Comparison of ENCODE assay signal across 9 cellular contexts in the genomic region with DNA sequence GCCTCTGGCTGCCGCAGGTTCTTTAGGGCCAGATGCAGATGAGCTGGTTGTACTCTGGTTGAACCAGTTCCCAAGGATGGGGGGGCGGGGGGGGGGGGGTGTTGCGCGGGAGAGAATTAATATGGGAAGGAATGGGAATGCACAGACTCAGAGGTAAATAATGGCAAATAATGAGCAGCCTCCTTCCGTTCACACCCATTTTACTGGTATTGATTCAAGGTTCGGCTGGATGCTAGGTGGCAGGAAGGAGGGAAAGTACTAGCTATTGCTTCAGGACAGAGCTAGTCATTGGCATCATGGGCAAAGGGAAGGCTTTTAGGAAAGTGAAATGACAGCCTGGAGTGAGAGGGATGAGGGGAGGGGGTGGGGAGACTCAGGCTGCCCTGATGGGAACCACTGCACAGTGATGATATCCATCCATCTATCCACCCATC. TPM values are rescaled to one million over a fixed set of nuclear protein-coding genes. Genes with fewer than 3 reads are reported as not detected.
DNase-seq lines count a peak whose midpoint lies in the region; ATAC-seq, FAIRE-seq and TF ChIP-seq lines count a peak whose summit lies in the region.
"Had no signal": no experiment of that assay in that cellular context is flagged by ENCODE, and none has a peak within 500 bp of the region (broad histone marks: within the 10 kb centered on the region; RNA-seq: fewer than 3 reads in every experiment).

Gene VSTM5, minus strand, starts transcription at position 34 of the 434 bp plus-strand sequence. CDS start 116 bp downstream, outside the sequence.

- TF ChIP-seq RAD21 in K562 (CRISPR knock-in tag; conservative IDR thresholded peaks at IDR 0.05 in 1 of 2, IDR thresholded peaks at IDR 0.05 in 1 of 2): no peak

- TF ChIP-seq POLR2A in K562 (conservative IDR thresholded peaks at IDR 0.05) (no peak), GM12892 (IDR thresholded peaks at IDR 0.05; ENCODE audit: low read depth, low read length) (no peak)

- peak within 1 kb of the TSS; percentile 61 for H3K9ac ChIP-seq in HUES64 (ENCODE audit: low read depth, low read length)
- peak within 1 kb of the TSS in 1 of 2 experiments; percentile 70; a peak in 2 of 4 replicates for H3K9ac ChIP-seq in K562 (ENCODE audit: insufficient read depth in 1 of 2, low read depth in 2 of 2, low read length in 2 of 2)

- H3K4me1 ChIP-seq in HUES64 (ENCODE audit: insufficient read depth, low read length): peaks cover 8% of the 10 kb centered on the region
- H3K4me1 ChIP-seq in K562 (replicated peaks in 1 of 2; ENCODE audit: control insufficient read depth in 2 of 2, insufficient read depth in 2 of 2, low read length in 2 of 2): peaks cover 4 to 10% of the 10 kb centered on the region in 2 experiments; a peak in 2 of 5 replicates

- FAIRE-seq in K562 (lab: Jason Lieb, UNC) (no peak), GM12892 (lab: Jason Lieb, UNC) (no peak)

- ATAC-seq in K562: no peak
- ATAC-seq in left colon: peak; percentile 72

- DNase-seq in K562 (ENCODE audit: extremely low read depth in 1 of 4, low spot score in 3 of 4) (no peak), left colon (no peak), GM12892 (ENCODE audit: insufficient read length) (no peak), T-helper 1 cell (no peak), NCI-H187 treated with DMSO at 0.1 percent for 48 hours (lab: John Stamatoyannopoulos, UW) (no peak)
- DNase-seq: natural killer cell, NCI-H1694 had no signal

- POLR2A ChIA-PET in K562 (lab: Yijun Ruan, JAX): interaction anchor here (0.5 to 1.2 kb wide), 3 partner anchors 9 to 110 kb away, joined by 3 to 4 read pairs (median 3); no protein-coding TSS in a partner anchor

- H3K27me3 ChIP-seq in HUES64 (ENCODE audit: insufficient read depth, low read length): peaks cover 6% of the 10 kb centered on the region
- peaks cover 5 to 38% of the 10 kb centered on the region in 2 experiments; a peak in 3 of 5 replicates for H3K27me3 ChIP-seq in K562 (ENCODE audit: control insufficient read depth in 2 of 2, insufficient read depth in 2 of 2, low read length in 2 of 2)

- TF ChIP-seq CTCF in K562 (IDR thresholded peaks at IDR 0.05 in 2 of 3, conservative IDR thresholded peaks at IDR 0.05 in 1 of 3; ENCODE audit: insufficient read depth in 2 of 3, low read depth in 1 of 3, low read length in 3 of 3): no peak

- in situ Hi-C loops in K562 (cut with MboI): no loop called here

- H3K36me3 ChIP-seq in HUES64 (ENCODE audit: insufficient read depth, low read length) (no peaks in the 10 kb centered on the region), K562 (ENCODE audit: control insufficient read depth, insufficient read depth, low read length) (no peaks in the 10 kb centered on the region)

- TF ChIP-seq EP300 in K562 (IDR thresholded peaks at IDR 0.05; ENCODE audit: low read length): no peak

- CTCF ChIA-PET in K562 (lab: Yijun Ruan, JAX; ENCODE audit: low intra/inter-chr PET ratio): no interaction called here

- H3K27ac ChIP-seq in HUES64 (ENCODE audit: low read depth, low read length) (no peak within 1 kb of the TSS), K562 (ENCODE audit: extremely low read depth, low read depth, low read length) (no peak within 1 kb of the TSS; the same call in 2 of the 3 replicates), temporal lobe (ENCODE audit: low read depth, low read length) (peak within 1 kb of the TSS; percentile 19)

- WGBS in HUES64: 71% methylated on average over 6 of the region's 6 CpGs
- 30% methylated on average over 2 of the region's 6 CpGs for WGBS in K562 (ENCODE audit: insufficient coverage, low coverage, missing lambda C conversion rate)

- H3K4me3 ChIP-seq in HUES64 (ENCODE audit: low read length): peak within 1 kb of the TSS; percentile 47
- H3K4me3 ChIP-seq in K562: peak within 1 kb of the TSS; percentile 11; the same call in 1 of the 2 replicates

- H3K9me1 ChIP-seq in K562 (ENCODE audit: control insufficient read depth, insufficient read depth, low read length): no peaks in the 10 kb centered on the region

- H4K20me1 ChIP-seq in K562 (replicated peaks; ENCODE audit: control insufficient read depth, insufficient read depth, low read length): 0 out of 2 replicates have a peak, but pooled peaks cover 4% of the 10 kb centered on the region

- peak within 1 kb of the TSS; percentile 23; the same call in 1 of the 2 replicates for H3K4me2 ChIP-seq in K562 (ENCODE audit: insufficient read depth, low read length)

- no peak within 1 kb of the TSS for H2AFZ ChIP-seq in K562 (ENCODE audit: low read depth, low read length)

- no TSS peak for BruUV-seq in K562 (replicated peaks; lab: Mats Ljungman, UMichigan)

- H3K79me2 ChIP-seq in K562 (ENCODE audit: control insufficient read depth, insufficient read depth, low read length): no peaks in the 10 kb centered on the region

- intact Hi-C loops in K562 (cut with micrococcal nuclease): no loop called here
- intact Hi-C loops in left colon (cut with DNase I, micrococcal nuclease): no loop called here

- H3K9me3 ChIP-seq in HUES64 (ENCODE audit: insufficient read depth, low read depth, low read length): no peaks in the 10 kb centered on the region
- no peaks in the 10 kb centered on the region for H3K9me3 ChIP-seq in K562 (replicated peaks; ENCODE audit: control insufficient read depth, insufficient read depth, low read depth, low read length)

TF ChIP-seq in K562, 482 proteins besides CTCF, POLR2A, EP300 and RAD21:
- TF ChIP-seq ZNF740 (CRISPR knock-in tag; IDR thresholded peaks at IDR 0.05) (no peak), ZNF740 (tag; IDR thresholded peaks at IDR 0.05) (peak in 1 of 2 experiments; percentile 77; a peak in 2 of 4 replicates)
- TF ChIP-seq, protein P1, sequence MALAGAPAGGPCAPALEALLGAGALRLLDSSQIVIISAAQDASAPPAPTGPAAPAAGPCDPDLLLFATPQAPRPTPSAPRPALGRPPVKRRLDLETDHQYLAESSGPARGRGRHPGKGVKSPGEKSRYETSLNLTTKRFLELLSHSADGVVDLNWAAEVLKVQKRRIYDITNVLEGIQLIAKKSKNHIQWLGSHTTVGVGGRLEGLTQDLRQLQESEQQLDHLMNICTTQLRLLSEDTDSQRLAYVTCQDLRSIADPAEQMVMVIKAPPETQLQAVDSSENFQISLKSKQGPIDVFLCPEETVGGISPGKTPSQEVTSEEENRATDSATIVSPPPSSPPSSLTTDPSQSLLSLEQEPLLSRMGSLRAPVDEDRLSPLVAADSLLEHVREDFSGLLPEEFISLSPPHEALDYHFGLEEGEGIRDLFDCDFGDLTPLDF (CRISPR knock-in tag; IDR thresholded peaks at IDR 0.05): no peak

RNA-seq across cellular contexts. Expression of gene VSTM5, which starts in this region (rescaled TPM):
- polyA plus RNA-seq in HUES64 (2013, experiment 1 of 2): 0.15 TPM
- not detected for polyA plus RNA-seq in HUES64 (2013, experiment 2 of 2)
- not detected in 2 replicates for total RNA-seq in K562 (2011; cell fraction: chromatin; rRNA removed; ENCODE audit: low replicate concordance)
- total RNA-seq in K562 (2011; cell fraction: nucleolus; rRNA removed): not detected in 2 replicates
- total RNA-seq in K562 (2011; cell fraction: nucleoplasm; rRNA removed): not detected in 2 replicates
- total RNA-seq in K562 (2014; rRNA removed) (not detected in 2 replicates), K562 (2014; rRNA removed; fragmentation: Illumina TruSeq; extraction: Trizol) (not detected in 2 replicates), K562 (2015; rRNA removed; fragmentation: Illumina TruSeq; extraction: Trizol) (not detected in 2 replicates), K562 (2021) (not detected in 2 replicates), left colon (1 to 10 TPM; 1.1 to 2.5 TPM), temporal lobe (2.0 TPM)
- polyA plus RNA-seq in K562 (2011; rRNA removed) (not detected in 2 replicates), K562 (2014; fragmentation: Illumina TruSeq; extraction: Trizol) (not detected in 2 replicates), K562 (2014; fragmentation: Nextera tagmentation; extraction: Ambion mirVana) (under 1 TPM in 1 of 2 experiments, not detected in 1; 0.01 TPM), K562 (2014; rRNA removed) (not detected in 2 replicates)
- polyA plus RNA-seq in K562 (2011; cell fraction: cytosol; rRNA removed): not detected in 2 replicates
- not detected in 2 replicates for polyA plus RNA-seq in K562 (2011; cell fraction: nucleus; rRNA removed)
- polyA plus RNA-seq in K562 (2012): 0.03 TPM in 1 of 2 replicates, not detected in the other
- not detected in 2 replicates for polyA minus RNA-seq in K562 (2011; rRNA and poly(A)+ RNA removed)
- polyA minus RNA-seq in K562 (2011; cell fraction: cytosol; rRNA and poly(A)+ RNA removed): not detected in 2 replicates
- polyA minus RNA-seq in K562 (2011; cell fraction: nucleus; rRNA and poly(A)+ RNA removed): not detected in 2 replicates
- 0.08 TPM for polyA plus RNA-seq in GM12892 (2012; ENCODE audit: missing spikeins)
- total RNA-seq: natural killer cell had no signal
